1 cellular context compared by ENCODE assay signal in genomic region chr1:46084553-46085448, GRCh38.
TF ChIP-seq lines count a peak whose summit lies in the region.

No MANE protein-coding gene starts in this region.

TF ChIP-seq in neural cell, 6 proteins besides CTCF, POLR2A, EP300 and RAD21 (continued from another document):
- TF ChIP-seq, protein P1, sequence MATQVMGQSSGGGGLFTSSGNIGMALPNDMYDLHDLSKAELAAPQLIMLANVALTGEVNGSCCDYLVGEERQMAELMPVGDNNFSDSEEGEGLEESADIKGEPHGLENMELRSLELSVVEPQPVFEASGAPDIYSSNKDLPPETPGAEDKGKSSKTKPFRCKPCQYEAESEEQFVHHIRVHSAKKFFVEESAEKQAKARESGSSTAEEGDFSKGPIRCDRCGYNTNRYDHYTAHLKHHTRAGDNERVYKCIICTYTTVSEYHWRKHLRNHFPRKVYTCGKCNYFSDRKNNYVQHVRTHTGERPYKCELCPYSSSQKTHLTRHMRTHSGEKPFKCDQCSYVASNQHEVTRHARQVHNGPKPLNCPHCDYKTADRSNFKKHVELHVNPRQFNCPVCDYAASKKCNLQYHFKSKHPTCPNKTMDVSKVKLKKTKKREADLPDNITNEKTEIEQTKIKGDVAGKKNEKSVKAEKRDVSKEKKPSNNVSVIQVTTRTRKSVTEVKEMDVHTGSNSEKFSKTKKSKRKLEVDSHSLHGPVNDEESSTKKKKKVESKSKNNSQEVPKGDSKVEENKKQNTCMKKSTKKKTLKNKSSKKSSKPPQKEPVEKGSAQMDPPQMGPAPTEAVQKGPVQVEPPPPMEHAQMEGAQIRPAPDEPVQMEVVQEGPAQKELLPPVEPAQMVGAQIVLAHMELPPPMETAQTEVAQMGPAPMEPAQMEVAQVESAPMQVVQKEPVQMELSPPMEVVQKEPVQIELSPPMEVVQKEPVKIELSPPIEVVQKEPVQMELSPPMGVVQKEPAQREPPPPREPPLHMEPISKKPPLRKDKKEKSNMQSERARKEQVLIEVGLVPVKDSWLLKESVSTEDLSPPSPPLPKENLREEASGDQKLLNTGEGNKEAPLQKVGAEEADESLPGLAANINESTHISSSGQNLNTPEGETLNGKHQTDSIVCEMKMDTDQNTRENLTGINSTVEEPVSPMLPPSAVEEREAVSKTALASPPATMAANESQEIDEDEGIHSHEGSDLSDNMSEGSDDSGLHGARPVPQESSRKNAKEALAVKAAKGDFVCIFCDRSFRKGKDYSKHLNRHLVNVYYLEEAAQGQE (IDR thresholded peaks at IDR 0.05; ENCODE audit: borderline replicate concordance) = no peak
